Comparison of ENCODE assay signal across 25 cellular contexts in the genomic region with DNA sequence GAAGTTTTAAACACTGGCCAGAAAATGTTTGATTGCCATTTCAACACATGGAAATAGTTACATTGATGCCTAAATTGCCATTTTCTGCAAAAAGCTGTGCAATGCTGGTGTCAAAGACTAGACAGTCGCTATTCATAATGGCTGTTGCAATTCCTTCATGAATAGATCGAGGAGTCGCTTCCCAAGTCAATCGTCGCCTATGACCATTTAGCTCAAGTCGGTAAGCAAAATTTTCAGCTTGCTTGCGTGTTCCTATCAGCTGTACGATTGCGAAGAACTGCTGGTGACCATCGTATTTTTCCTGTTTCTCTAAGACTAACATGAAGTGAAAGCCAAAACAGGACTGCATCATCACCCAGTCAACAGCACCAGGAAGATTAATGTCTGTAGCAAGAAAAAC.
"Had no signal": no experiment of that assay in that cellular context is flagged by ENCODE, and none has a peak within 500 bp of the region (broad histone marks: within the 10 kb centered on the region; RNA-seq: fewer than 3 reads in every experiment).

No MANE protein-coding gene starts in this region.

- DNase-seq: activated CD4-positive, alpha-beta T cell treated with anti-CD3 and anti-CD28 coated beads, Interleukin-2, amount 10 ng/mL, durations not matched to agents 7 days and 5 days; activated CD4-positive, CD25-positive, alpha-beta regulatory T cell treated with anti-CD3 and anti-CD28 coated beads, Interleukin-2, amount 50 U/mL, for 72 hours; activated CD8-positive, alpha-beta T cell treated with anti-CD3 and anti-CD28 coated beads for 36 hours; activated effector memory CD4-positive, alpha-beta T cell treated with anti-CD3 and anti-CD28 coated beads, Interleukin-2, amount 50 U/mL, for 16 hours; activated T-cell treated with anti-CD3 and anti-CD28 coated beads, Interleukin-2, amount 50 U/mL, for 4 hours; anterior cingulate cortex; body of pancreas; cortex of kidney; effector CD4-positive, alpha-beta T cell; erythroblast; foreskin fibroblast; kidney; naive B cell; posterior cingulate gyrus; retina; spleen; stimulated activated CD4-positive, alpha-beta T cell treated with anti-CD3 and anti-CD28 coated beads, Interleukin-4, amount 100 ng/mL, for 1 hour; stimulated activated naive CD4-positive, alpha-beta T cell treated with Interleukin-2 at 50 U/mL for 16 hours had no signal

- H3K36me3 ChIP-seq: cardiac muscle cell had no signal

- FAIRE-seq: kidney had no signal

- H3K9me3 Mint-ChIP-seq: activated CD4-positive, alpha-beta T cell treated with anti-CD3 and anti-CD28 coated beads, Interleukin-2, amount 10 ng/mL, durations not matched to agents 7 days and 5 days; activated CD8-positive, alpha-beta T cell treated with anti-CD3 and anti-CD28 coated beads for 36 hours; activated naive CD4-positive, alpha-beta T cell treated with anti-CD3 and anti-CD28 coated beads, Interleukin-2, amount 50 U/mL, for 24 hours; activated T-cell treated with anti-CD3 and anti-CD28 coated beads, Interleukin-2, amount 50 U/mL, for 4 hours; naive B cell; neural crest cell; T-helper 2 cell treated with Interferon-gamma antibody and Interleukin-4, amounts not matched to agents 5 μg/mL and 100 μg/mL, for 36 hours had no signal

- H3K27me3 Mint-ChIP-seq: activated CD4-positive, alpha-beta T cell treated with anti-CD3 and anti-CD28 coated beads, Interleukin-2, amount 10 ng/mL, durations not matched to agents 7 days and 5 days; activated CD8-positive, alpha-beta T cell treated with anti-CD3 and anti-CD28 coated beads for 36 hours; activated naive CD4-positive, alpha-beta T cell treated with anti-CD3 and anti-CD28 coated beads, Interleukin-2, amount 50 U/mL, for 24 hours; naive B cell had no signal

- H3K4me3 Mint-ChIP-seq: activated CD4-positive, alpha-beta T cell treated with anti-CD3 and anti-CD28 coated beads, Interleukin-2, amount 10 ng/mL, durations not matched to agents 7 days and 5 days; activated CD8-positive, alpha-beta T cell treated with anti-CD3 and anti-CD28 coated beads for 36 hours; activated naive CD4-positive, alpha-beta T cell treated with anti-CD3 and anti-CD28 coated beads, Interleukin-2, amount 50 U/mL, for 24 hours; activated T-cell treated with anti-CD3 and anti-CD28 coated beads, Interleukin-2, amount 50 U/mL, for 4 hours; T-helper 2 cell treated with Interferon-gamma antibody and Interleukin-4, amounts not matched to agents 5 μg/mL and 100 μg/mL, for 36 hours had no signal

- H3K27ac ChIP-seq: body of pancreas, cardiac muscle cell, VCaP had no signal

- ATAC-seq: activated CD8-positive, alpha-beta T cell treated with anti-CD3 and anti-CD28 coated beads for 36 hours; activated T-cell treated with anti-CD3 and anti-CD28 coated beads, Interleukin-2, amount 50 U/mL, for 4 hours; body of pancreas had no signal

- H3K27ac Mint-ChIP-seq: activated CD8-positive, alpha-beta T cell treated with anti-CD3 and anti-CD28 coated beads for 36 hours; T-helper 2 cell treated with Interferon-gamma antibody and Interleukin-4, amounts not matched to agents 5 μg/mL and 100 μg/mL, for 36 hours had no signal

- H3K9me3 ChIP-seq: body of pancreas, spleen, thyroid gland had no signal

- H3K4me3 ChIP-seq: body of pancreas, cardiac muscle cell, lung, spleen, thyroid gland had no signal

- H3K27me3 ChIP-seq: body of pancreas, cardiac muscle cell, spleen, thyroid gland had no signal
